13 cellular contexts compared by ENCODE assay signal in genomic region chr5:173452098-173452497, GRCh38.
DNase-seq lines count a peak whose midpoint lies in the region; ATAC-seq lines count a peak whose summit lies in the region.
"Had no signal": no experiment of that assay in that cellular context is flagged by ENCODE, and none has a peak within 500 bp of the region (broad histone marks: within the 10 kb centered on the region; RNA-seq: fewer than 3 reads in every experiment).

No MANE protein-coding gene starts in this region.

- in situ Hi-C loops in G401 (cut with HindIII; ENCODE audit: low sequenced_read_pairs) = no loop called here

- H3K27me3 ChIP-seq in adipocyte (replicated peaks; ENCODE audit: control insufficient read depth, insufficient read depth, low read length) (no peaks in the 10 kb centered on the region), skeletal muscle tissue (ENCODE audit: control insufficient read depth in 3 of 3, insufficient read depth in 3 of 3, low read length in 3 of 3) (no peaks in the 10 kb centered on the region)

- no peak for ATAC-seq in left colon
- ATAC-seq: naive thymus-derived CD8-positive, alpha-beta T cell had no signal

- intact Hi-C loops in cardiac septum (cut with DNase I) (loop anchor here (2.0 to 10.0 kb wide), 3 partner anchors 87 to 127 kb away; partner anchors contain the start of gene STC2), left colon (cut with DNase I, micrococcal nuclease) (no loop called here)

- H3K27ac ChIP-seq in skeletal muscle tissue (ENCODE audit: low read depth, low read length) = peak overlapping the region; percentile 79
- H3K27ac ChIP-seq: SK-N-MC had no signal

- no peak overlapping the region for H3K9ac ChIP-seq in adipocyte (ENCODE audit: low read length)
- no peak overlapping the region for H3K9ac ChIP-seq in skeletal muscle tissue (ENCODE audit: low read depth in 1 of 3, low read length in 3 of 3)

- peak; percentile 56 for DNase-seq in HS-5 (ENCODE audit: low read depth)
- peak; percentile 70 for DNase-seq in adipocyte (ENCODE audit: low read depth)
- DNase-seq in cardiac septum (ENCODE audit: low spot score) = peak; percentile 78
- DNase-seq in left colon = no peak
- no peak for DNase-seq in activated CD4-positive, alpha-beta T cell treated with anti-CD3 and anti-CD28 coated beads for 4 hours
- DNase-seq in G401 (ENCODE audit: low spot score) = no peak
- DNase-seq in cortex of kidney (lab: John Stamatoyannopoulos, UW) = no peak
- DNase-seq: H9; naive thymus-derived CD8-positive, alpha-beta T cell; NCI-H1930; stimulated activated CD4-positive, alpha-beta T cell treated with anti-CD3 and anti-CD28 coated beads, Interleukin-2, amount 100 ng/mL, for 48 hours had no signal

- H3K4me1 ChIP-seq in adipocyte (ENCODE audit: control insufficient read depth, insufficient read depth, low read length) (peaks cover 43% of the 10 kb centered on the region), skeletal muscle tissue (ENCODE audit: control insufficient read depth in 3 of 3, insufficient read depth in 3 of 3, low read length in 3 of 3) (peaks cover 13 to 43% (median 37%) of the 10 kb centered on the region in 3 donors)

- H3K4me3 ChIP-seq in adipocyte (ENCODE audit: low read length) = no peak overlapping the region
- no peak overlapping the region for H3K4me3 ChIP-seq in skeletal muscle tissue (ENCODE audit: low read length in 3 of 3)
- H3K4me3 ChIP-seq: SK-N-MC had no signal

- H3K36me3 ChIP-seq in adipocyte (ENCODE audit: control insufficient read depth, insufficient read depth, low read length, severe bottlenecking) (no peaks in the 10 kb centered on the region), skeletal muscle tissue (ENCODE audit: control insufficient read depth in 3 of 3, insufficient read depth in 3 of 3, low read length in 3 of 3) (no peaks in the 10 kb centered on the region)

- H3K9me3 ChIP-seq in adipocyte (ENCODE audit: control insufficient read depth, low read length) = peaks cover 7% of the 10 kb centered on the region
- no peaks in the 10 kb centered on the region for H3K9me3 ChIP-seq in skeletal muscle tissue (ENCODE audit: control insufficient read depth in 3 of 3, low read length in 3 of 3)

Comparison
In these comparisons a context has a peak if more than half of its experiments do, and no peak if none do; other contexts are left out.
1. DNase-seq: peak in HS-5 (single experiment), adipocyte (single experiment) and cardiac septum (single experiment); none in left colon (0 of 2), activated CD4-positive, alpha-beta T cell treated with anti-CD3 and anti-CD28 coated beads for 4 hours (0 of 2), G401 (single experiment) and cortex of kidney (single experiment).